Comparison of ENCODE assay signal across 12 cellular contexts in the genomic region with DNA sequence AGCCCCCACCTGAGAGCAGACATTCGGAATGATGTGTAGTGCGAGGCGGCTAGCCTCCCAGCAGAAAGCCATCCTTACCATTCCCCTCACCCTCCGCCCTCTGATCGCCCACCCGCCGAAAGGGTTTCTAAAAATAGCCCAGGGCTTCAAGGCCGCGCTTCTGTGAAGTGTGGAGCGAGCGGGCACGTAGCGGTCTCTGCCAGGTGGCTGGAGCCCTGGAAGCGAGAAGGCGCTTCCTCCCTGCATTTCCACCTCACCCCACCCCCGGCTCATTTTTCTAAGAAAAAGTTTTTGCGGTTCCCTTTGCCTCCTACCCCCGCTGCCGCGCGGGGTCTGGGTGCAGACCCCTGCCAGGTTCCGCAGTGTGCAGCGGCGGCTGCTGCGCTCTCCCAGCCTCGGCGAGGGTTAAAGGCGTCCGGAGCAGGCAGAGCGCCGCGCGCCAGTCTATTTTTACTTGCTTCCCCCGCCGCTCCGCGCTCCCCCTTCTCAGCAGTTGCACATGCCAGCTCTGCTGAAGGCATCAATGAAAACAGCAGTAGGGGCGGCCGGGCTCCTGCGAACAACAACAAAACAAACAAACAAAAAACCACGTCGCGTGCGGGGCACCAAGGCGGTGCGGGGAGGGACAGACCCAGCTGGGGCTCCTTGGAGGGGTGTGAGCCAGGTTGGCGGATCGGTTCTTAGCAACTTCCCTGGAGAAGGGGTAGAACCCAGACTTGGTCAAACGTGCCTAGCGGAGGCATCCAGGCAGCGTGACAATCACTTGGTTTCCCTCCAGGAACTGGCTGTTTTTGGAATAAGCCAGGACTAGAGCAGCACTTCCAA. TPM values are rescaled to one million over a fixed set of nuclear protein-coding genes. Genes with fewer than 3 reads are reported as not detected.
DNase-seq lines count a peak whose midpoint lies in the region; ATAC-seq and TF ChIP-seq lines count a peak whose summit lies in the region.
"Had no signal": no experiment of that assay in that cellular context is flagged by ENCODE, and none has a peak within 500 bp of the region (broad histone marks: within the 10 kb centered on the region; RNA-seq: fewer than 3 reads in every experiment).

No MANE protein-coding gene starts in this region.

- H3K27me3 ChIP-seq in testis = no peaks in the 10 kb centered on the region

- intact Hi-C loops in testis (cut with DNase I; ENCODE audit: low total_unique reads) = no loop called here

- H3K36me3 ChIP-seq in testis (ENCODE audit: low read depth, missing control alignments) = no peaks in the 10 kb centered on the region

- 1 to 2% methylated on average over 45 to 51 of the region's 51 CpGs for WGBS in testis, 2 donors

- no peak for TF ChIP-seq POLR2A in testis (IDR thresholded peaks at IDR 0.05)

- DNase-seq in SHP77 (lab: John Stamatoyannopoulos, UW) (peak; percentile 27 to 32), SHP77 treated with DMSO at 0.1 percent for 48 hours (lab: John Stamatoyannopoulos, UW) (no peak), anterior cingulate cortex (lab: John Stamatoyannopoulos, UW) (peak in 43 of 58 donors; percentile 5 to 85 (median 54)), inferior parietal cortex (ENCODE audit: extremely low spot score) (peak; percentile 59), testis (peak; percentile 16), DMS114 treated with DMSO at 0.1 percent for 48 hours (lab: John Stamatoyannopoulos, UW; ENCODE audit: unreplicated experiment) (no peak)
- no peak for DNase-seq in activated effector memory CD4-positive, alpha-beta T cell treated with Interleukin-2 at 50 U/mL for 16 hours

- H3K9me3 ChIP-seq in testis = no peaks in the 10 kb centered on the region

- no peak for ATAC-seq in HG03196 (IDR thresholded peaks at IDR 0.05; ENCODE audit: unreplicated experiment)
- ATAC-seq: esophagus mucosa; stimulated activated memory B cell treated with anti-CD40 and anti-IgM and Interleukin-4, amounts not matched to agents 10 μg/mL and 1 μg/mL and 100 μg/mL, for 72 hours had no signal

- peak overlapping the region in 1 of 2 donors; percentile 36 for H3K4me3 ChIP-seq in testis

- TF ChIP-seq CTCF in testis (IDR thresholded peaks at IDR 0.05) = no peak

- peaks cover 13% of the 10 kb centered on the region for H3K4me1 ChIP-seq in testis

- H3K27ac ChIP-seq in testis = no peak overlapping the region
- H3K27ac ChIP-seq: KMS-11 had no signal

RNA-seq across cellular contexts. Expression of a gene that starts 2.4 kb away (rescaled TPM):
- 1 to 10 TPM; 1.4 to 3.3 TPM for total RNA-seq in testis
- polyA plus RNA-seq in testis (ENCODE audit: insufficient read depth, low read depth, low replicate concordance) = 4.1 TPM
- total RNA-seq: esophagus mucosa, left lobe of liver had no signal

Comparison
In these comparisons a context has a peak if more than half of its experiments do, and no peak if none do; other contexts are left out.
1. DNase-seq: peak in SHP77 (2 of 2), anterior cingulate cortex (43 of 58), inferior parietal cortex (single experiment) and testis (single experiment); none in SHP77 treated with DMSO at 0.1 percent for 48 hours (single experiment), DMS114 treated with DMSO at 0.1 percent for 48 hours (single experiment) and activated effector memory CD4-positive, alpha-beta T cell treated with Interleukin-2 at 50 U/mL for 16 hours (single experiment).